ENCODE assay signal across 1 cellular context in genomic region chr5:80255752-80256479, GRCh38.
TF ChIP-seq lines count a peak whose summit lies in the region.

Gene SERINC5, minus strand, starts transcription at chr5:80256048. Its CDS starts 126 bp downstream, at chr5:80255922.

TF ChIP-seq in GM12878, 131 proteins besides CTCF, POLR2A, EP300 and RAD21 (continued from another document and continues in another):
- TF ChIP-seq STAT1 (conservative IDR thresholded peaks at IDR 0.05), result no peak
- TF ChIP-seq BCL11A (IDR thresholded peaks at IDR 0.05; ENCODE audit: low read depth, low read length), result no peak
- TF ChIP-seq SUZ12 (IDR thresholded peaks at IDR 0.05; ENCODE audit: unreplicated experiment), result no peak
- no peak for TF ChIP-seq FOXK2 (IDR thresholded peaks at IDR 0.05)
- TF ChIP-seq E2F4 (IDR thresholded peaks at IDR 0.05; ENCODE audit: low read depth, low read length), result no peak
- no peak for TF ChIP-seq FOS (IDR thresholded peaks at IDR 0.05; ENCODE audit: borderline replicate concordance, extremely low read depth, insufficient read length)
- TF ChIP-seq NRF1 (conservative IDR thresholded peaks at IDR 0.05; ENCODE audit: low read depth, low read length), result no peak
- no peak for TF ChIP-seq SMAD1 (IDR thresholded peaks at IDR 0.05; ENCODE audit: low read depth, partially characterized antibody)
- no peak for TF ChIP-seq SUPT20H (IDR thresholded peaks at IDR 0.05; ENCODE audit: borderline replicate concordance, control insufficient read depth, low read depth, low read length)
- no peak for TF ChIP-seq PAX5 (IDR thresholded peaks at IDR 0.05; ENCODE audit: borderline replicate concordance, low read depth, low read length)
- TF ChIP-seq, protein P1, sequence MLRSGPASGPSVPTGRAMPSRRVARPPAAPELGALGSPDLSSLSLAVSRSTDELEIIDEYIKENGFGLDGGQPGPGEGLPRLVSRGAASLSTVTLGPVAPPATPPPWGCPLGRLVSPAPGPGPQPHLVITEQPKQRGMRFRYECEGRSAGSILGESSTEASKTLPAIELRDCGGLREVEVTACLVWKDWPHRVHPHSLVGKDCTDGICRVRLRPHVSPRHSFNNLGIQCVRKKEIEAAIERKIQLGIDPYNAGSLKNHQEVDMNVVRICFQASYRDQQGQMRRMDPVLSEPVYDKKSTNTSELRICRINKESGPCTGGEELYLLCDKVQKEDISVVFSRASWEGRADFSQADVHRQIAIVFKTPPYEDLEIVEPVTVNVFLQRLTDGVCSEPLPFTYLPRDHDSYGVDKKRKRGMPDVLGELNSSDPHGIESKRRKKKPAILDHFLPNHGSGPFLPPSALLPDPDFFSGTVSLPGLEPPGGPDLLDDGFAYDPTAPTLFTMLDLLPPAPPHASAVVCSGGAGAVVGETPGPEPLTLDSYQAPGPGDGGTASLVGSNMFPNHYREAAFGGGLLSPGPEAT (IDR thresholded peaks at IDR 0.05; ENCODE audit: low read depth), result 0 out of 2 replicates have a peak, but pooled peaks have one; percentile 13
- TF ChIP-seq NBN (IDR thresholded peaks at IDR 0.05), result peak; percentile 29; the same call in 1 of the 2 replicates
- TF ChIP-seq RB1 (IDR thresholded peaks at IDR 0.05; ENCODE audit: borderline replicate concordance), result no peak
- no peak for TF ChIP-seq SREBF2 (IDR thresholded peaks at IDR 0.05; ENCODE audit: low read length)
- TF ChIP-seq JUND (IDR thresholded peaks at IDR 0.05; ENCODE audit: low read depth, low read length), result no peak
- no peak for TF ChIP-seq NFYA (IDR thresholded peaks at IDR 0.05; ENCODE audit: borderline replicate concordance, low read depth, low read length)
- no peak for TF ChIP-seq HDAC2 (IDR thresholded peaks at IDR 0.05)
- no peak for TF ChIP-seq ZNF24 (IDR thresholded peaks at IDR 0.05)
- TF ChIP-seq BMI1 (IDR thresholded peaks at IDR 0.05; ENCODE audit: borderline replicate concordance), result no peak
- TF ChIP-seq MLLT1 (IDR thresholded peaks at IDR 0.05), result no peak
- peak; percentile 23; the same call in 1 of the 2 replicates for TF ChIP-seq TCF12 (IDR thresholded peaks at IDR 0.05; ENCODE audit: low read depth, low read length)
- TF ChIP-seq RAD51 (IDR thresholded peaks at IDR 0.05), result no peak
- TF ChIP-seq GABPA (IDR thresholded peaks at IDR 0.05; ENCODE audit: low read depth), result peak; percentile 47; the same call in 1 of the 2 replicates
- TF ChIP-seq SMARCA5 (IDR thresholded peaks at IDR 0.05), result peak; percentile 91
- TF ChIP-seq ZNF384 (IDR thresholded peaks at IDR 0.05; ENCODE audit: borderline replicate concordance, low read depth, low read length), result no peak
- TF ChIP-seq HCFC1 (IDR thresholded peaks at IDR 0.05; ENCODE audit: low read length), result peak; percentile 18; the same call in 1 of the 2 replicates
- TF ChIP-seq IRF3 (IDR thresholded peaks at IDR 0.05), result no peak
- peak; percentile 59 for TF ChIP-seq HDAC6 (IDR thresholded peaks at IDR 0.05; ENCODE audit: unreplicated experiment)
- TF ChIP-seq, protein P2, sequence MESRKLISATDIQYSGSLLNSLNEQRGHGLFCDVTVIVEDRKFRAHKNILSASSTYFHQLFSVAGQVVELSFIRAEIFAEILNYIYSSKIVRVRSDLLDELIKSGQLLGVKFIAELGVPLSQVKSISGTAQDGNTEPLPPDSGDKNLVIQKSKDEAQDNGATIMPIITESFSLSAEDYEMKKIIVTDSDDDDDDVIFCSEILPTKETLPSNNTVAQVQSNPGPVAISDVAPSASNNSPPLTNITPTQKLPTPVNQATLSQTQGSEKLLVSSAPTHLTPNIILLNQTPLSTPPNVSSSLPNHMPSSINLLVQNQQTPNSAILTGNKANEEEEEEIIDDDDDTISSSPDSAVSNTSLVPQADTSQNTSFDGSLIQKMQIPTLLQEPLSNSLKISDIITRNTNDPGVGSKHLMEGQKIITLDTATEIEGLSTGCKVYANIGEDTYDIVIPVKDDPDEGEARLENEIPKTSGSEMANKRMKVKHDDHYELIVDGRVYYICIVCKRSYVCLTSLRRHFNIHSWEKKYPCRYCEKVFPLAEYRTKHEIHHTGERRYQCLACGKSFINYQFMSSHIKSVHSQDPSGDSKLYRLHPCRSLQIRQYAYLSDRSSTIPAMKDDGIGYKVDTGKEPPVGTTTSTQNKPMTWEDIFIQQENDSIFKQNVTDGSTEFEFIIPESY (IDR thresholded peaks at IDR 0.05), result no peak
- no peak for TF ChIP-seq NFXL1 (IDR thresholded peaks at IDR 0.05; ENCODE audit: borderline replicate concordance)
- 0 out of 2 replicates have a peak, but pooled peaks have one; percentile 16 for TF ChIP-seq IRF4 (IDR thresholded peaks at IDR 0.05; ENCODE audit: low read depth, low read length)
- TF ChIP-seq JUNB (IDR thresholded peaks at IDR 0.05), result no peak
- no peak for TF ChIP-seq ASH2L (IDR thresholded peaks at IDR 0.05; ENCODE audit: borderline replicate concordance, low read depth)
- no peak for TF ChIP-seq ZNF274 (IDR thresholded peaks at IDR 0.05; ENCODE audit: insufficient read depth, insufficient read length)
- no peak for TF ChIP-seq YBX1 (IDR thresholded peaks at IDR 0.05)
- no peak for TF ChIP-seq ZNF217 (IDR thresholded peaks at IDR 0.05)
- 0 out of 2 replicates have a peak, but pooled peaks have one; percentile 29 for TF ChIP-seq CBFB (IDR thresholded peaks at IDR 0.05; ENCODE audit: low read depth)
- TF ChIP-seq LARP7 (IDR thresholded peaks at IDR 0.05), result peak; percentile 90
- no peak for TF ChIP-seq CEBPZ (IDR thresholded peaks at IDR 0.05; ENCODE audit: low read depth, low read length)
- no peak for TF ChIP-seq ETV6 (conservative IDR thresholded peaks at IDR 0.05 in 1 of 2, IDR thresholded peaks at IDR 0.05 in 1 of 2; ENCODE audit: borderline replicate concordance in 1 of 2, low read depth in 1 of 2)
- no peak for TF ChIP-seq PKNOX1 (IDR thresholded peaks at IDR 0.05)
- no peak for TF ChIP-seq FOXM1 (IDR thresholded peaks at IDR 0.05; ENCODE audit: low read depth, low read length)
- TF ChIP-seq NR2C2 (IDR thresholded peaks at IDR 0.05; ENCODE audit: borderline replicate concordance, control insufficient read depth, insufficient read length, low read depth), result no peak
- TF ChIP-seq, protein P3, sequence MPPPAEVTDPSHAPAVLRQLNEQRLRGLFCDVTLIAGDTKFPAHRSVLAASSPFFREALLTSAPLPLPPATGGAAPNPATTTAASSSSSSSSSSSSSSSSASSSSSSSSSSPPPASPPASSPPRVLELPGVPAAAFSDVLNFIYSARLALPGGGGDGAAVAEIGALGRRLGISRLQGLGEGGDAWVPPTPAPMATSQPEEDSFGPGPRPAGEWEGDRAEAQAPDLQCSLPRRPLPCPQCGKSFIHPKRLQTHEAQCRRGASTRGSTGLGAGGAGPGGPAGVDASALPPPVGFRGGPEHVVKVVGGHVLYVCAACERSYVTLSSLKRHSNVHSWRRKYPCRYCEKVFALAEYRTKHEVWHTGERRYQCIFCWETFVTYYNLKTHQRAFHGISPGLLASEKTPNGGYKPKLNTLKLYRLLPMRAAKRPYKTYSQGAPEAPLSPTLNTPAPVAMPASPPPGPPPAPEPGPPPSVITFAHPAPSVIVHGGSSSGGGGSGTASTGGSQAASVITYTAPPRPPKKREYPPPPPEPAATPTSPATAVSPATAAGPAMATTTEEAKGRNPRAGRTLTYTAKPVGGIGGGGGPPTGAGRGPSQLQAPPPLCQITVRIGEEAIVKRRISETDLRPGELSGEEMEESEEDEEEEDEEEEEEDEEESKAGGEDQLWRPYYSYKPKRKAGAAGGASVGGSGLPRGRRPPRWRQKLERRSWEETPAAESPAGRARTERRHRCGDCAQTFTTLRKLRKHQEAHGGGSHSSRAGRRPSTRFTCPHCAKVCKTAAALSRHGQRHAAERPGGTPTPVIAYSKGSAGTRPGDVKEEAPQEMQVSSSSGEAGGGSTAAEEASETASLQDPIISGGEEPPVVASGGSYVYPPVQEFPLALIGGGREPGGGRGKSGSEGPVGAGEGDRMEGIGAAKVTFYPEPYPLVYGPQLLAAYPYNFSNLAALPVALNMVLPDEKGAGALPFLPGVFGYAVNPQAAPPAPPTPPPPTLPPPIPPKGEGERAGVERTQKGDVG (CRISPR knock-in tag; IDR thresholded peaks at IDR 0.05), result no peak
- 0 out of 2 replicates have a peak, but pooled peaks have one; percentile 62 for TF ChIP-seq RCOR1 (conservative IDR thresholded peaks at IDR 0.05; ENCODE audit: low read depth, low read length)
- TF ChIP-seq RFX5 (IDR thresholded peaks at IDR 0.05; ENCODE audit: low read depth, low read length), result no peak
- no peak for TF ChIP-seq RUNX3 (IDR thresholded peaks at IDR 0.05; ENCODE audit: low read length)
- TF ChIP-seq POLR2AphosphoS5 (IDR thresholded peaks at IDR 0.05; ENCODE audit: low read length), result peak; percentile 95
- TF ChIP-seq EGR1 (IDR thresholded peaks at IDR 0.05; ENCODE audit: borderline replicate concordance in 1 of 2, low read depth in 2 of 2, low read length in 2 of 2), result peak in 1 of 2 experiments; percentile 26; a peak in 1 of 3 replicates
